In genomic region chr5:42950091-42950465, GRCh38 we compare ENCODE assay signal across 7 cellular contexts.
DNase-seq lines count a peak whose midpoint lies in the region; ATAC-seq and TF ChIP-seq lines count a peak whose summit lies in the region.

No MANE protein-coding gene starts in this region.

- H3K36me3 ChIP-seq in Panc1 (ENCODE audit: control insufficient read depth, insufficient read depth, low read length), result no peaks in the 10 kb centered on the region

- H3K27ac ChIP-seq in Panc1 (ENCODE audit: low read length) (peak overlapping the region; percentile 84), skin epidermis (peak overlapping the region in 20 of 21 experiments; percentile 86 to 99 (median 94))

- no peak for DNase-seq in GM12865 (ENCODE audit: low read depth)
- no peak for DNase-seq in Panc1 (ENCODE audit: low read depth, low spot score)
- DNase-seq in epithelial cell of esophagus (ENCODE audit: low read depth), result no peak
- no peak for DNase-seq in NCI-H345 (lab: John Stamatoyannopoulos, UW)

- intact Hi-C loops in Panc1 (cut with micrococcal nuclease; ENCODE audit: unreplicated experiment), result no loop called here

- BruUV-seq in Panc1 (replicated peaks; lab: Mats Ljungman, UMichigan), result TSS peak; percentile 99

- in situ Hi-C loops in Panc1 (cut with HindIII; ENCODE audit: low pct_unique_long_range_greater_than_20kb, low sequenced_read_pairs), result no loop called here

- H3K4me1 ChIP-seq in Panc1 (ENCODE audit: control insufficient read depth, insufficient read depth, low read length), result peaks cover 11% of the 10 kb centered on the region; the same call in 1 of the 2 replicates

- POLR2A ChIA-PET in Panc1 (lab: Charles Lee), result no interaction called here

- peaks cover 13% of the 10 kb centered on the region; the same call in 1 of the 2 replicates for H3K9me3 ChIP-seq in Panc1 (ENCODE audit: control insufficient read depth, insufficient read depth, low read depth, low read length)

- CTCF ChIA-PET in Panc1 (lab: Charles Lee), result interaction anchor here (0.6 kb wide), 1 partner anchor 23 kb away, joined by 3 read pairs; no protein-coding TSS in a partner anchor

- H3K27me3 ChIP-seq in Panc1 (ENCODE audit: control insufficient read depth, insufficient read depth, low read length), result no peaks in the 10 kb centered on the region

- H3K4me3 ChIP-seq in GM12865 (ENCODE audit: low read depth, low read length) (peak overlapping the region; percentile 75), Panc1 (ENCODE audit: low read depth in 2 of 2, low read length in 2 of 2) (peak overlapping the region; percentile 30 to 66), epithelial cell of esophagus (ENCODE audit: low read length) (peak overlapping the region; percentile 56), skin epidermis (peak overlapping the region; percentile 47 to 58 (median 54))

- TF ChIP-seq CTCF in GM12865 (IDR thresholded peaks at IDR 0.05; ENCODE audit: insufficient read depth, low read depth, low read length, missing control alignments) (no peak), Panc1 (IDR thresholded peaks at IDR 0.05) (no peak), epithelial cell of esophagus (IDR thresholded peaks at IDR 0.05; ENCODE audit: insufficient read depth, low read depth, low read length, missing control alignments) (no peak)

- ATAC-seq in Panc1 (no peak), GM21619 (IDR thresholded peaks at IDR 0.05; ENCODE audit: unreplicated experiment) (no peak), GM18511 (IDR thresholded peaks at IDR 0.05; ENCODE audit: unreplicated experiment) (no peak)
